ENCODE assay signal across 8 cellular contexts in genomic region chr1:197917813-197918646, GRCh38. TPM values are rescaled to one million over a fixed set of nuclear protein-coding genes. Genes with fewer than 3 reads are reported as not detected.
DNase-seq lines count a peak whose midpoint lies in the region; ATAC-seq, FAIRE-seq and TF ChIP-seq lines count a peak whose summit lies in the region.

No MANE protein-coding gene starts in this region.

- no peaks in the 10 kb centered on the region; a peak in 1 of 7 replicates for H3K36me3 Mint-ChIP-seq in H9 (ENCODE audit: insufficient read depth in 1 of 3, low read depth in 3 of 3)
- peaks cover 10 to 11% of the 10 kb centered on the region in 2 donors for H3K36me3 Mint-ChIP-seq in activated naive CD4-positive, alpha-beta T cell treated with anti-CD3 and anti-CD28 coated beads, Interleukin-2, amount 50 U/mL, for 72 hours

- no peaks in the 10 kb centered on the region for H3K79me1 ChIP-seq in H9 (ENCODE audit: insufficient read depth, low read depth, low read length, poor library complexity, severe bottlenecking)

- no peak overlapping the region for H4K8ac ChIP-seq in H9 (replicated peaks; ENCODE audit: insufficient read length, low read depth, low read length)

- ATAC-seq in A549 (peak; percentile 36 to 59; a peak in 5 of 6 replicates), GM19467 (IDR thresholded peaks at IDR 0.05; ENCODE audit: unreplicated experiment) (no peak)
- ATAC-seq in activated naive CD4-positive, alpha-beta T cell treated with anti-CD3 and anti-CD28 coated beads, Interleukin-2, amount 50 U/mL, for 72 hours = peak; percentile 33 to 35

- H3K4me1 Mint-ChIP-seq in H9 = peaks cover 65 to 86% of the 10 kb centered on the region in 2 experiments

- TF ChIP-seq POLR2A in A549 (IDR thresholded peaks at IDR 0.05; ENCODE audit: low read length) = no peak

- H3K4me3 ChIP-seq in A549 = peak overlapping the region; percentile 54
- H3K4me3 ChIP-seq in thymus (ENCODE audit: low read length) = peak overlapping the region; percentile 21

- peaks cover 100% of the 10 kb centered on the region for H3K27me3 Mint-ChIP-seq in H9 (ENCODE audit: low read depth)

- H3K23me2 ChIP-seq in H9 (ENCODE audit: insufficient read length, low read depth, low read length, poor library complexity, severe bottlenecking) = peaks cover 32% of the 10 kb centered on the region

- TF ChIP-seq RAD21 in A549 (conservative IDR thresholded peaks at IDR 0.05 in 1 of 2, IDR thresholded peaks at IDR 0.05 in 1 of 2) = no peak

- peaks cover 0 to 2% of the 10 kb centered on the region in 2 experiments; a peak in 3 of 5 replicates for H3K9me3 Mint-ChIP-seq in H9
- H3K9me3 Mint-ChIP-seq in activated naive CD4-positive, alpha-beta T cell treated with anti-CD3 and anti-CD28 coated beads, Interleukin-2, amount 50 U/mL, for 72 hours = no peaks in the 10 kb centered on the region

- H3K9ac ChIP-seq in H9 (ENCODE audit: extremely low read depth, insufficient read length, low read length) = no peak overlapping the region

- H3K4me3 Mint-ChIP-seq in H9 = peak overlapping the region; percentile 42 to 71

- no peak overlapping the region for H2BK120ac ChIP-seq in H9 (ENCODE audit: low read depth, low read length, poor library complexity, severe bottlenecking)

- TF ChIP-seq CTCF in A549 (IDR thresholded peaks at IDR 0.05) = no peak
- no peak for TF ChIP-seq CTCF in H9 (conservative IDR thresholded peaks at IDR 0.05)

- H2BK15ac ChIP-seq in H9 (ENCODE audit: low read depth, low read length) = no peak overlapping the region

- H3K36me3 ChIP-seq in thymus (ENCODE audit: control insufficient read depth, insufficient read depth) = no peaks in the 10 kb centered on the region

- H3K23ac ChIP-seq in H9 (ENCODE audit: insufficient read length, low read depth, low read length) = no peak overlapping the region

- H3K27ac Mint-ChIP-seq in H9 = no peak overlapping the region; a peak in 1 of 7 replicates
- no peak overlapping the region for H3K27ac Mint-ChIP-seq in activated naive CD4-positive, alpha-beta T cell treated with anti-CD3 and anti-CD28 coated beads, Interleukin-2, amount 50 U/mL, for 72 hours

- POLR2A ChIA-PET in A549 (lab: Yijun Ruan, JAX) = interaction anchor here (1.1 to 3.0 kb wide), 2 partner anchors 16 to 238 kb away, joined by 3 to 13 read pairs; partner anchors contain the start of gene C1orf53

- H4K20me1 ChIP-seq in H9 (ENCODE audit: control insufficient read depth, insufficient read depth, insufficient read length) = no peaks in the 10 kb centered on the region

- no peak overlapping the region for H2BK12ac ChIP-seq in H9 (ENCODE audit: insufficient read length, low read depth, low read length)

- no peak overlapping the region for H3K56ac ChIP-seq in H9 (ENCODE audit: insufficient read length, low read depth, low read length)

- no peak overlapping the region for H2AK5ac ChIP-seq in H9 (ENCODE audit: insufficient read length, low read length)

- WGBS in A549 (ENCODE audit: missing lambda C conversion rate) = 24% methylated on average over 37 of the region's 63 CpGs
- WGBS in H9 (ENCODE audit: extremely low coverage, insufficient read length, low lambda C conversion rate) = no CpG with 5 or more reads among the region's 63 CpGs
- 2% methylated on average over 63 of the region's 63 CpGs for WGBS in thymus

- no peaks in the 10 kb centered on the region for H3K79me2 ChIP-seq in H9 (ENCODE audit: insufficient read depth, low read length)

- no peak overlapping the region; the same call in 1 of the 2 replicates for H3K14ac ChIP-seq in H9 (ENCODE audit: insufficient read depth, low read length)

- FAIRE-seq in A549 (lab: Jason Lieb, UNC) = no peak

- no peak for TF ChIP-seq EP300 in A549 (IDR thresholded peaks at IDR 0.05)

- CTCF ChIA-PET in A549 (lab: Yijun Ruan, JAX) = interaction anchor here (0.8 to 5.5 kb wide), 12 partner anchors 8 to 767 kb away, joined by 3 to 45 read pairs (median 4); partner anchors contain the start of gene C1orf53

- H3K4me1 ChIP-seq in A549 (peaks cover 14% of the 10 kb centered on the region; the same call in 2 of the 3 replicates), H9 (ENCODE audit: insufficient read depth, low read length) (peaks cover 12% of the 10 kb centered on the region; the same call in 1 of the 2 replicates), thymus (ENCODE audit: control insufficient read depth, insufficient read depth, low read length) (peaks cover 13% of the 10 kb centered on the region)

- H3K27ac ChIP-seq in A549 (peak overlapping the region; percentile 13 to 66; a peak in 4 of 6 replicates), H9 (ENCODE audit: insufficient read length, low read depth, low read length) (no peak overlapping the region), thymus (ENCODE audit: low read depth) (no peak overlapping the region)

- H2AFZ ChIP-seq in H9 (ENCODE audit: low read length) = no peak overlapping the region

- no peak overlapping the region for H3T11ph ChIP-seq in H9 (ENCODE audit: low read length)

- H3K4me2 ChIP-seq in A549 (peak overlapping the region; percentile 97), H9 (ENCODE audit: insufficient read depth, insufficient read length, low read length) (peak overlapping the region; percentile 60)

- peak in 1 of 2 experiments; percentile 23 for DNase-seq in A549 (ENCODE audit: low read depth in 1 of 2, low spot score in 1 of 2)
- no peak for DNase-seq in H9
- no peak for DNase-seq in activated naive CD4-positive, alpha-beta T cell treated with anti-CD3 and anti-CD28 coated beads, Interleukin-2, amount 50 U/mL, for 72 hours (ENCODE audit: low spot score in 2 of 2)
- DNase-seq in kidney tubule cell (ENCODE audit: low spot score) = peak; percentile 7
- DNase-seq in cortex of kidney (lab: John Stamatoyannopoulos, UW) = no peak
- DNase-seq in amygdala (lab: John Stamatoyannopoulos, UW) = no peak

- H4K5ac ChIP-seq in H9 (ENCODE audit: insufficient read length, low read depth, low read length) = no peak overlapping the region

- H3K18ac ChIP-seq in H9 (ENCODE audit: insufficient read length, low read depth, low read length) = no peak overlapping the region

- H3K27me3 ChIP-seq in H9 (ENCODE audit: insufficient read depth, low read length) (peaks cover 92% of the 10 kb centered on the region), thymus (ENCODE audit: control insufficient read depth, insufficient read depth) (peaks cover 71% of the 10 kb centered on the region)

- no peak overlapping the region for H2BK20ac ChIP-seq in H9 (ENCODE audit: low read depth, low read length, poor library complexity, severe bottlenecking)

- no peak overlapping the region for H3K4ac ChIP-seq in H9 (ENCODE audit: low read depth, low read length)

- no peak overlapping the region for H2BK5ac ChIP-seq in H9 (ENCODE audit: insufficient read length, low read length)

- H4K91ac ChIP-seq in H9 (ENCODE audit: insufficient read length, low read depth, low read length) = no peak overlapping the region

- H3K9me3 ChIP-seq in A549 (no peaks in the 10 kb centered on the region), H9 (ENCODE audit: control insufficient read depth, low read depth, low read length) (no peaks in the 10 kb centered on the region), thymus (ENCODE audit: control insufficient read depth) (no peaks in the 10 kb centered on the region)

TF ChIP-seq in A549, 52 proteins besides CTCF, POLR2A, EP300 and RAD21 (continues in another document):
- TF ChIP-seq JUN (IDR thresholded peaks at IDR 0.05) (no peak), CBX8 (IDR thresholded peaks at IDR 0.05) (no peak), RNF2 (IDR thresholded peaks at IDR 0.05; ENCODE audit: borderline replicate concordance, low read depth) (no peak), FOXS1 (CRISPR knock-in tag; IDR thresholded peaks at IDR 0.05) (no peak), CHD4 (IDR thresholded peaks at IDR 0.05; ENCODE audit: borderline replicate concordance) (no peak), USF2 (IDR thresholded peaks at IDR 0.05) (no peak), PBX3 (IDR thresholded peaks at IDR 0.05) (no peak), RFX5 (IDR thresholded peaks at IDR 0.05) (no peak), MAX (IDR thresholded peaks at IDR 0.05) (no peak)

RNA-seq across cellular contexts. Expression of gene LHX9, which starts 0.9 kb away (rescaled TPM):
- polyA plus RNA-seq in A549 (2011; rRNA removed) (0.91 and 1.3 TPM in 2 replicates), A549 (2017; fragmentation: RNase III; extraction: RNeasy Plus Mini Kit Qiagen cat#74134 plus additional on column Dnase treatment) (0.05 to 0.21 TPM (median 0.08 TPM) in 3 replicates), thymus (0.09 TPM)
- 0.07 and 0.13 TPM in 2 replicates for polyA plus RNA-seq in A549 (2012; cell fraction: cytosol; rRNA removed)
- 0.04 and 0.17 TPM in 2 replicates for polyA plus RNA-seq in A549 (2012; cell fraction: nucleus; rRNA removed)
- polyA minus RNA-seq in A549 (2011; rRNA and poly(A)+ RNA removed) = 2.6 and 3.1 TPM in 2 replicates
- total RNA-seq in H9 (2021) = not detected in 2 replicates
- total RNA-seq in activated naive CD4-positive, alpha-beta T cell treated with anti-CD3 and anti-CD28 coated beads, Interleukin-2, amount 50 U/mL, for 72 hours = not detected

RNA-seq across cellular contexts. Expression of gene C1orf53, which starts 15.6 kb away (rescaled TPM):
- polyA plus RNA-seq in A549 (2011; rRNA removed) = 6.9 and 7.9 TPM in 2 replicates
- polyA plus RNA-seq in A549 (2012; cell fraction: cytosol; rRNA removed) = 9.7 TPM in 2 replicates
- polyA plus RNA-seq in A549 (2012; cell fraction: nucleus; rRNA removed) = 6.3 and 7.6 TPM in 2 replicates
- polyA plus RNA-seq in A549 (2017; fragmentation: RNase III; extraction: RNeasy Plus Mini Kit Qiagen cat#74134 plus additional on column Dnase treatment) = 5.1 to 6.0 TPM (median 5.7 TPM) in 3 replicates
- polyA minus RNA-seq in A549 (2011; rRNA and poly(A)+ RNA removed) = not detected in 2 replicates
- 0.99 and 1.4 TPM in 2 replicates for total RNA-seq in H9 (2021)
- 1 to 10 TPM in 1 of 2 donors, not detected in 1; 1.9 TPM for total RNA-seq in activated naive CD4-positive, alpha-beta T cell treated with anti-CD3 and anti-CD28 coated beads, Interleukin-2, amount 50 U/mL, for 72 hours
- polyA plus RNA-seq in thymus = 1.3 TPM

Comparison
In these comparisons a context has a peak if more than half of its experiments do, and no peak if none do; other contexts are left out.
1. H3K27ac ChIP-seq: peak in A549 (2 of 2); none in H9 (single experiment) and thymus (single experiment).